2 cellular contexts compared by ENCODE assay signal in the genomic region with DNA sequence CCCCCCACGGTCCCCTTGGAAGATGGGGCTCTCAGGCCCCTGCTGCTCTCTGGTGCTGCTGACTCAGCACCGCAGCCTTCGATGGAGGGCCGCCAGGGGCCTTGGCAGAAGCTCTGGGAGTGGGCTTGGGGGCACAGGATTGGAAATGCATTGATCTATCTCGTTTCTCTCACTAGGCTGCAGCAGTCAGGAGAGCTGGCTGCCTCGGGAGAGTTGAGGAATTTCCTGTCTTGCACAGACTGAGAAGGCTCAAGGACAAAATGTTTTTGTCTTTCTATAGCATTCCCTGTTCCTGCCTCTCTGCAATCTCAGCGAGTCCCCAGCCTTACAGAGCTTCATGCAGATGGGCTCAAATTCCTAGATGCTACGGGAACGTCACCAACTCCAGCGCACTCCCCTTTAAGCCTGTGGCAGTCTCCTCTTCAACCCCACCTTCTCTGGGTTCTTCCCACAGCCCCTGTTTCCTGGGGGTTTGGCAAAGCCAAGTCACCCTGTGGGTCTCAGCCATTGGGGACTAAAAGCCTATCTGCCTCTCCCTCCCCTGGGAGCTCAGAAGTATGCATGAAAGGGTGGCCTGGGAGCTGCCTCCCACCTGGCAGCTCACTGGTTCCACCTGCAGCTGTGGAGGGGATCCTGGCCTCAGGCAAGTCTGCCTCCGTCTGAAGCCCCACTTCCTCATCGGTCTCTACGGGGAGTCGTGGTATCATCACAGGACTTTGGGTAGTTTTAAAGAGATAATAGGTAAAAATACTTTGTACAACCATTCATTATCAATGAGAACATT.
TF ChIP-seq lines count a peak whose summit lies in the region.

No MANE protein-coding gene starts in this region.

TF ChIP-seq in GM23338, 12 proteins besides CTCF, POLR2A, EP300 and RAD21 (continued from another document):
- TF ChIP-seq STAT1 (IDR thresholded peaks at IDR 0.05; ENCODE audit: unreplicated experiment) (no peak), CREB1 (CRISPR knock-in tag; IDR thresholded peaks at IDR 0.05; ENCODE audit: low read depth) (no peak), ZNF331 (CRISPR knock-in tag; IDR thresholded peaks at IDR 0.05; ENCODE audit: low read depth) (no peak), ZNF114 (CRISPR knock-in tag; IDR thresholded peaks at IDR 0.05) (no peak), JUNB (IDR thresholded peaks at IDR 0.05; ENCODE audit: unreplicated experiment) (no peak), EZH2 (IDR thresholded peaks at IDR 0.05; ENCODE audit: low read depth, unreplicated experiment) (no peak), EZH2phosphoT487 (IDR thresholded peaks at IDR 0.05; ENCODE audit: unreplicated experiment) (no peak)
- TF ChIP-seq, protein P1, sequence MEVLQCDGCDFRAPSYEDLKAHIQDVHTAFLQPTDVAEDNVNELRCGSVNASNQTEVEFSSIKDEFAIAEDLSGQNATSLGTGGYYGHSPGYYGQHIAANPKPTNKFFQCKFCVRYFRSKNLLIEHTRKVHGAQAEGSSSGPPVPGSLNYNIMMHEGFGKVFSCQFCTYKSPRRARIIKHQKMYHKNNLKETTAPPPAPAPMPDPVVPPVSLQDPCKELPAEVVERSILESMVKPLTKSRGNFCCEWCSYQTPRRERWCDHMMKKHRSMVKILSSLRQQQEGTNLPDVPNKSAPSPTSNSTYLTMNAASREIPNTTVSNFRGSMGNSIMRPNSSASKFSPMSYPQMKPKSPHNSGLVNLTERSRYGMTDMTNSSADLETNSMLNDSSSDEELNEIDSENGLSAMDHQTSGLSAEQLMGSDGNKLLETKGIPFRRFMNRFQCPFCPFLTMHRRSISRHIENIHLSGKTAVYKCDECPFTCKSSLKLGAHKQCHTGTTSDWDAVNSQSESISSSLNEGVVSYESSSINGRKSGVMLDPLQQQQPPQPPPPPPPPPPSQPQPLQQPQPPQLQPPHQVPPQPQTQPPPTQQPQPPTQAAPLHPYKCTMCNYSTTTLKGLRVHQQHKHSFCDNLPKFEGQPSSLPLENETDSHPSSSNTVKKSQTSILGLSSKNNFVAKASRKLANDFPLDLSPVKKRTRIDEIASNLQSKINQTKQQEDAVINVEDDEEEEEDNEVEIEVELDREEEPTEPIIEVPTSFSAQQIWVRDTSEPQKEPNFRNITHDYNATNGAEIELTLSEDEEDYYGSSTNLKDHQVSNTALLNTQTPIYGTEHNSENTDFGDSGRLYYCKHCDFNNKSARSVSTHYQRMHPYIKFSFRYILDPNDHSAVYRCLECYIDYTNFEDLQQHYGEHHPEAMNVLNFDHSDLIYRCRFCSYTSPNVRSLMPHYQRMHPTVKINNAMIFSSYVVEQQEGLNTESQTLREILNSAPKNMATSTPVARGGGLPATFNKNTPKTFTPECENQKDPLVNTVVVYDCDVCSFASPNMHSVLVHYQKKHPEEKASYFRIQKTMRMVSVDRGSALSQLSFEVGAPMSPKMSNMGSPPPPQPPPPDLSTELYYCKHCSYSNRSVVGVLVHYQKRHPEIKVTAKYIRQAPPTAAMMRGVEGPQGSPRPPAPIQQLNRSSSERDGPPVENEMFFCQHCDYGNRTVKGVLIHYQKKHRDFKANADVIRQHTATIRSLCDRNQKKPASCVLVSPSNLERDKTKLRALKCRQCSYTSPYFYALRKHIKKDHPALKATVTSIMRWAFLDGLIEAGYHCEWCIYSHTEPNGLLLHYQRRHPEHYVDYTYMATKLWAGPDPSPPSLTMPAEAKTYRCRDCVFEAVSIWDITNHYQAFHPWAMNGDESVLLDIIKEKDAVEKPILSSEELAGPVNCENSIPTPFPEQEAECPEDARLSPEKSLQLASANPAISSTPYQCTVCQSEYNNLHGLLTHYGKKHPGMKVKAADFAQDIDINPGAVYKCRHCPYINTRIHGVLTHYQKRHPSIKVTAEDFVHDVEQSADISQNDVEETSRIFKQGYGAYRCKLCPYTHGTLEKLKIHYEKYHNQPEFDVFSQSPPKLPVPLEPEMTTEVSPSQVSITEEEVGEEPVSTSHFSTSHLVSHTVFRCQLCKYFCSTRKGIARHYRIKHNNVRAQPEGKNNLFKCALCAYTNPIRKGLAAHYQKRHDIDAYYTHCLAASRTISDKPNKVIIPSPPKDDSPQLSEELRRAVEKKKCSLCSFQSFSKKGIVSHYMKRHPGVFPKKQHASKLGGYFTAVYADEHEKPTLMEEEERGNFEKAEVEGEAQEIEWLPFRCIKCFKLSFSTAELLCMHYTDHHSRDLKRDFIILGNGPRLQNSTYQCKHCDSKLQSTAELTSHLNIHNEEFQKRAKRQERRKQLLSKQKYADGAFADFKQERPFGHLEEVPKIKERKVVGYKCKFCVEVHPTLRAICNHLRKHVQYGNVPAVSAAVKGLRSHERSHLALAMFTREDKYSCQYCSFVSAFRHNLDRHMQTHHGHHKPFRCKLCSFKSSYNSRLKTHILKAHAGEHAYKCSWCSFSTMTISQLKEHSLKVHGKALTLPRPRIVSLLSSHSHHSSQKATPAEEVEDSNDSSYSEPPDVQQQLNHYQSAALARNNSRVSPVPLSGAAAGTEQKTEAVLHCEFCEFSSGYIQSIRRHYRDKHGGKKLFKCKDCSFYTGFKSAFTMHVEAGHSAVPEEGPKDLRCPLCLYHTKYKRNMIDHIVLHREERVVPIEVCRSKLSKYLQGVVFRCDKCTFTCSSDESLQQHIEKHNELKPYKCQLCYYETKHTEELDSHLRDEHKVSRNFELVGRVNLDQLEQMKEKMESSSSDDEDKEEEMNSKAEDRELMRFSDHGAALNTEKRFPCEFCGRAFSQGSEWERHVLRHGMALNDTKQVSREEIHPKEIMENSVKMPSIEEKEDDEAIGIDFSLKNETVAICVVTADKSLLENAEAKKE (CRISPR knock-in tag; IDR thresholded peaks at IDR 0.05) = no peak
- TF ChIP-seq, protein P2, sequence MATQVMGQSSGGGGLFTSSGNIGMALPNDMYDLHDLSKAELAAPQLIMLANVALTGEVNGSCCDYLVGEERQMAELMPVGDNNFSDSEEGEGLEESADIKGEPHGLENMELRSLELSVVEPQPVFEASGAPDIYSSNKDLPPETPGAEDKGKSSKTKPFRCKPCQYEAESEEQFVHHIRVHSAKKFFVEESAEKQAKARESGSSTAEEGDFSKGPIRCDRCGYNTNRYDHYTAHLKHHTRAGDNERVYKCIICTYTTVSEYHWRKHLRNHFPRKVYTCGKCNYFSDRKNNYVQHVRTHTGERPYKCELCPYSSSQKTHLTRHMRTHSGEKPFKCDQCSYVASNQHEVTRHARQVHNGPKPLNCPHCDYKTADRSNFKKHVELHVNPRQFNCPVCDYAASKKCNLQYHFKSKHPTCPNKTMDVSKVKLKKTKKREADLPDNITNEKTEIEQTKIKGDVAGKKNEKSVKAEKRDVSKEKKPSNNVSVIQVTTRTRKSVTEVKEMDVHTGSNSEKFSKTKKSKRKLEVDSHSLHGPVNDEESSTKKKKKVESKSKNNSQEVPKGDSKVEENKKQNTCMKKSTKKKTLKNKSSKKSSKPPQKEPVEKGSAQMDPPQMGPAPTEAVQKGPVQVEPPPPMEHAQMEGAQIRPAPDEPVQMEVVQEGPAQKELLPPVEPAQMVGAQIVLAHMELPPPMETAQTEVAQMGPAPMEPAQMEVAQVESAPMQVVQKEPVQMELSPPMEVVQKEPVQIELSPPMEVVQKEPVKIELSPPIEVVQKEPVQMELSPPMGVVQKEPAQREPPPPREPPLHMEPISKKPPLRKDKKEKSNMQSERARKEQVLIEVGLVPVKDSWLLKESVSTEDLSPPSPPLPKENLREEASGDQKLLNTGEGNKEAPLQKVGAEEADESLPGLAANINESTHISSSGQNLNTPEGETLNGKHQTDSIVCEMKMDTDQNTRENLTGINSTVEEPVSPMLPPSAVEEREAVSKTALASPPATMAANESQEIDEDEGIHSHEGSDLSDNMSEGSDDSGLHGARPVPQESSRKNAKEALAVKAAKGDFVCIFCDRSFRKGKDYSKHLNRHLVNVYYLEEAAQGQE (IDR thresholded peaks at IDR 0.05; ENCODE audit: unreplicated experiment) = no peak
TF ChIP-seq in GM23338: peak in this region for 0.

TF ChIP-seq in HepG2, 621 proteins besides CTCF, POLR2A, EP300 and RAD21:
- TF ChIP-seq MAFK (conservative IDR thresholded peaks at IDR 0.05 in 1 of 2, IDR thresholded peaks at IDR 0.05 in 1 of 2; ENCODE audit: low read length in 2 of 2) (peak; percentile 71 to 85), MAFF (IDR thresholded peaks at IDR 0.05; ENCODE audit: low read depth, low read length) (peak; percentile 63), FOXP1 (IDR thresholded peaks at IDR 0.05) (no peak), FOXP1 (CRISPR knock-in tag; IDR thresholded peaks at IDR 0.05) (no peak)
